Comparison of ENCODE assay signal across 1 cellular context in the genomic region with DNA sequence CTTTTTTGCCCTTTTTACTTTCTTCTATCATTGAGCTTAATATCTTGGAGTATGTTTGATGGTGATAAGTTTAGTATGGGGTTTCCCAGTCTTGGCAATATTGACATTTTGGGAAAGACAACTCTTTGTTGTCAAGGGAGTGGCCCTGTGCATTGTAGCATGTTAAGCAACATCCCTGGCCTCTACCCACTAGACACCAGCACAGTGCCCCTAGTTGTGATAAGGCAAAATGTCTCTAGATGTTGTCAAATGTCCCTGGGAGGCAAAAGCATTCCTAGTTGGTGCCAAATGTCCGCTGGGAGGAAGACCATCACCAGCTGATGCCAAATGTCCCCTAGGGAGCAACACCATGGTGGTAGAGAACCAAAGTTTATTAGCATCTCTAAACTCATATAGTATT.
TF ChIP-seq lines count a peak whose summit lies in the region.

No MANE protein-coding gene starts in this region.

TF ChIP-seq in WTC11, 78 proteins besides CTCF, POLR2A, EP300 and RAD21 (continued from another document):
- TF ChIP-seq, protein P1, sequence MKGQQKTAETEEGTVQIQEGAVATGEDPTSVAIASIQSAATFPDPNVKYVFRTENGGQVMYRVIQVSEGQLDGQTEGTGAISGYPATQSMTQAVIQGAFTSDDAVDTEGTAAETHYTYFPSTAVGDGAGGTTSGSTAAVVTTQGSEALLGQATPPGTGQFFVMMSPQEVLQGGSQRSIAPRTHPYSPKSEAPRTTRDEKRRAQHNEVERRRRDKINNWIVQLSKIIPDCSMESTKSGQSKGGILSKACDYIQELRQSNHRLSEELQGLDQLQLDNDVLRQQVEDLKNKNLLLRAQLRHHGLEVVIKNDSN (CRISPR knock-in tag; IDR thresholded peaks at IDR 0.05): no peak
- TF ChIP-seq, protein P2, sequence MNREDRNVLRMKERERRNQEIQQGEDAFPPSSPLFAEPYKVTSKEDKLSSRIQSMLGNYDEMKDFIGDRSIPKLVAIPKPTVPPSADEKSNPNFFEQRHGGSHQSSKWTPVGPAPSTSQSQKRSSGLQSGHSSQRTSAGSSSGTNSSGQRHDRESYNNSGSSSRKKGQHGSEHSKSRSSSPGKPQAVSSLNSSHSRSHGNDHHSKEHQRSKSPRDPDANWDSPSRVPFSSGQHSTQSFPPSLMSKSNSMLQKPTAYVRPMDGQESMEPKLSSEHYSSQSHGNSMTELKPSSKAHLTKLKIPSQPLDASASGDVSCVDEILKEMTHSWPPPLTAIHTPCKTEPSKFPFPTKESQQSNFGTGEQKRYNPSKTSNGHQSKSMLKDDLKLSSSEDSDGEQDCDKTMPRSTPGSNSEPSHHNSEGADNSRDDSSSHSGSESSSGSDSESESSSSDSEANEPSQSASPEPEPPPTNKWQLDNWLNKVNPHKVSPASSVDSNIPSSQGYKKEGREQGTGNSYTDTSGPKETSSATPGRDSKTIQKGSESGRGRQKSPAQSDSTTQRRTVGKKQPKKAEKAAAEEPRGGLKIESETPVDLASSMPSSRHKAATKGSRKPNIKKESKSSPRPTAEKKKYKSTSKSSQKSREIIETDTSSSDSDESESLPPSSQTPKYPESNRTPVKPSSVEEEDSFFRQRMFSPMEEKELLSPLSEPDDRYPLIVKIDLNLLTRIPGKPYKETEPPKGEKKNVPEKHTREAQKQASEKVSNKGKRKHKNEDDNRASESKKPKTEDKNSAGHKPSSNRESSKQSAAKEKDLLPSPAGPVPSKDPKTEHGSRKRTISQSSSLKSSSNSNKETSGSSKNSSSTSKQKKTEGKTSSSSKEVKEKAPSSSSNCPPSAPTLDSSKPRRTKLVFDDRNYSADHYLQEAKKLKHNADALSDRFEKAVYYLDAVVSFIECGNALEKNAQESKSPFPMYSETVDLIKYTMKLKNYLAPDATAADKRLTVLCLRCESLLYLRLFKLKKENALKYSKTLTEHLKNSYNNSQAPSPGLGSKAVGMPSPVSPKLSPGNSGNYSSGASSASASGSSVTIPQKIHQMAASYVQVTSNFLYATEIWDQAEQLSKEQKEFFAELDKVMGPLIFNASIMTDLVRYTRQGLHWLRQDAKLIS (CRISPR knock-in tag; IDR thresholded peaks at IDR 0.05; ENCODE audit: borderline replicate concordance): no peak
- no peak for TF ChIP-seq GRHL2 (CRISPR knock-in tag; IDR thresholded peaks at IDR 0.05; ENCODE audit: insufficient replicate concordance, severe bottlenecking)
- no peak for TF ChIP-seq FOXJ3 (CRISPR knock-in tag; IDR thresholded peaks at IDR 0.05; ENCODE audit: borderline replicate concordance)
- TF ChIP-seq IRF2 (CRISPR knock-in tag; IDR thresholded peaks at IDR 0.05; ENCODE audit: borderline replicate concordance, low read depth): no peak
- TF ChIP-seq, protein P3, sequence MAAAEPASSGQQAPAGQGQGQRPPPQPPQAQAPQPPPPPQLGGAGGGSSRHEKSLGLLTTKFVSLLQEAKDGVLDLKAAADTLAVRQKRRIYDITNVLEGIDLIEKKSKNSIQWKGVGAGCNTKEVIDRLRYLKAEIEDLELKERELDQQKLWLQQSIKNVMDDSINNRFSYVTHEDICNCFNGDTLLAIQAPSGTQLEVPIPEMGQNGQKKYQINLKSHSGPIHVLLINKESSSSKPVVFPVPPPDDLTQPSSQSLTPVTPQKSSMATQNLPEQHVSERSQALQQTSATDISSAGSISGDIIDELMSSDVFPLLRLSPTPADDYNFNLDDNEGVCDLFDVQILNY (CRISPR knock-in tag; IDR thresholded peaks at IDR 0.05): no peak
- no peak for TF ChIP-seq JUN (CRISPR knock-in tag; IDR thresholded peaks at IDR 0.05)
- no peak for TF ChIP-seq MYBL2 (CRISPR knock-in tag; IDR thresholded peaks at IDR 0.05)
- TF ChIP-seq SP1 (CRISPR knock-in tag; conservative IDR thresholded peaks at IDR 0.05): no peak
- no peak for TF ChIP-seq TEAD4 (CRISPR knock-in tag; IDR thresholded peaks at IDR 0.05)
- no peak for TF ChIP-seq JAZF1 (CRISPR knock-in tag; IDR thresholded peaks at IDR 0.05)
- TF ChIP-seq, protein P4, sequence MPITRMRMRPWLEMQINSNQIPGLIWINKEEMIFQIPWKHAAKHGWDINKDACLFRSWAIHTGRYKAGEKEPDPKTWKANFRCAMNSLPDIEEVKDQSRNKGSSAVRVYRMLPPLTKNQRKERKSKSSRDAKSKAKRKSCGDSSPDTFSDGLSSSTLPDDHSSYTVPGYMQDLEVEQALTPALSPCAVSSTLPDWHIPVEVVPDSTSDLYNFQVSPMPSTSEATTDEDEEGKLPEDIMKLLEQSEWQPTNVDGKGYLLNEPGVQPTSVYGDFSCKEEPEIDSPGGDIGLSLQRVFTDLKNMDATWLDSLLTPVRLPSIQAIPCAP (CRISPR knock-in tag; IDR thresholded peaks at IDR 0.05): no peak
- no peak for TF ChIP-seq NFE2L1 (CRISPR knock-in tag; IDR thresholded peaks at IDR 0.05)
- TF ChIP-seq, protein P5, sequence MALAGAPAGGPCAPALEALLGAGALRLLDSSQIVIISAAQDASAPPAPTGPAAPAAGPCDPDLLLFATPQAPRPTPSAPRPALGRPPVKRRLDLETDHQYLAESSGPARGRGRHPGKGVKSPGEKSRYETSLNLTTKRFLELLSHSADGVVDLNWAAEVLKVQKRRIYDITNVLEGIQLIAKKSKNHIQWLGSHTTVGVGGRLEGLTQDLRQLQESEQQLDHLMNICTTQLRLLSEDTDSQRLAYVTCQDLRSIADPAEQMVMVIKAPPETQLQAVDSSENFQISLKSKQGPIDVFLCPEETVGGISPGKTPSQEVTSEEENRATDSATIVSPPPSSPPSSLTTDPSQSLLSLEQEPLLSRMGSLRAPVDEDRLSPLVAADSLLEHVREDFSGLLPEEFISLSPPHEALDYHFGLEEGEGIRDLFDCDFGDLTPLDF (CRISPR knock-in tag; IDR thresholded peaks at IDR 0.05): no peak
- TF ChIP-seq SMAD3 (CRISPR knock-in tag; IDR thresholded peaks at IDR 0.05; ENCODE audit: borderline replicate concordance): no peak
